In the genomic region with DNA sequence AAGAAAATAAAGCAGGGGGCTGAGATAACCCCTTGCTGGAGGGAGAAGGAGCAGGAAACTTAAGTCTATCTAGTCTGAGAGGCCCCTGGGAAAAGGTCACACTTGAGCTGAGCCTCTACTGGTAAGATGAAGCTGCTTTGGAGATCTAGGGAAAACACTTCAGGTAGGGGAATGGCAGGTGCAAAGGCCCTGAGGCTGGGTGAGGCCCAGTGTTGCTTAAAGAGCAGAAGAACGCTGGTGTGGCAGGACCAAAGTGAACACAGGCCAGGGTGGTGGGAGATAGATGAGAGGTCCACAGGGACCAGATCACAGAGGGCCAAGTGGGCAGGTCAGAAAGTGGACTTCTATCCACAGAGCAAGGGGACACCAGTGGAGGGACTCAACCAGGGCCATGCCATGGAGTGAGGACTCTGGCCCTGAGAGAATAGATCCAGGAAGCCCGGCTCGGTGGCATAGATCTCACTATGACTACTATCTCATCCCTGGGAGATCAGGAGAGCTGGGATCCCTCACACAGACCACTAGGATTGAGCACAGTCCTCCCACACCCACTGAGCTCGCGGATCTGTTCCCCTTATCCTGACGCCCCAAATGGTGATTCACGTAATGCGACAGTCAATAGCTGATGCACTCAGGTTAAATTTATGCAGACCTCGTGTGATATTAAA, we compare ENCODE assay signal across 25 cellular contexts.
"Had no signal": no experiment of that assay in that cellular context is flagged by ENCODE, and none has a peak within 500 bp of the region (broad histone marks: within the 10 kb centered on the region; RNA-seq: fewer than 3 reads in every experiment).

No MANE protein-coding gene starts in this region.

- H3K9me3 Mint-ChIP-seq: activated CD4-positive, alpha-beta memory T cell treated with anti-CD3 and anti-CD28 coated beads, Interleukin-2, amount 10 ng/mL, durations not matched to agents 7 days and 5 days; activated naive CD4-positive, alpha-beta T cell treated with anti-CD3 and anti-CD28 coated beads for 36 hours; activated T-helper 17 cell treated with anti-CD3 and anti-CD28 coated beads, Interleukin-2, amount 50 U/mL, for 72 hours had no signal

- ATAC-seq: activated CD4-positive, alpha-beta T cell treated with anti-CD3 and anti-CD28 coated beads for 36 hours; activated T-helper 17 cell treated with anti-CD3 and anti-CD28 coated beads, Interleukin-2, amount 50 U/mL, for 72 hours had no signal

- H3K9me2 ChIP-seq: SK-N-SH had no signal

- H3K4me2 ChIP-seq: SK-N-SH had no signal

- H3K27ac ChIP-seq: brain microvascular endothelial cell, cardiac muscle cell, SJCRH30, VCaP had no signal

- H3K27me3 Mint-ChIP-seq: activated CD4-positive, alpha-beta T cell treated with anti-CD3 and anti-CD28 coated beads for 36 hours; activated naive CD8-positive, alpha-beta T cell had no signal

- H3K36me3 ChIP-seq: brain microvascular endothelial cell, cardiac muscle cell, SJCRH30 had no signal

- H3K36me3 Mint-ChIP-seq: activated naive CD8-positive, alpha-beta T cell had no signal

- H3K4me3 ChIP-seq: cardiac muscle cell, SJCRH30 had no signal

- H3K27ac Mint-ChIP-seq: activated CD4-positive, alpha-beta memory T cell treated with anti-CD3 and anti-CD28 coated beads, Interleukin-2, amount 10 ng/mL, durations not matched to agents 7 days and 5 days; activated CD4-positive, alpha-beta T cell treated with anti-CD3 and anti-CD28 coated beads for 36 hours; activated naive CD4-positive, alpha-beta T cell treated with anti-CD3 and anti-CD28 coated beads for 36 hours; activated naive CD8-positive, alpha-beta T cell; activated T-helper 17 cell treated with anti-CD3 and anti-CD28 coated beads, Interleukin-2, amount 50 U/mL, for 72 hours had no signal

- DNase-seq: activated CD4-positive, alpha-beta memory T cell treated with anti-CD3 and anti-CD28 coated beads, Interleukin-2, amount 10 ng/mL, durations not matched to agents 7 days and 5 days; activated CD4-positive, alpha-beta T cell treated with anti-CD3 and anti-CD28 coated beads for 36 hours; activated CD4-positive, alpha-beta T cell treated with anti-CD3 and anti-CD28 coated beads, Interleukin-2, amount 50 U/mL, for 1 hour; activated gamma-delta T cell; activated naive CD4-positive, alpha-beta T cell treated with anti-CD3 and anti-CD28 coated beads for 36 hours; activated T-cell treated with anti-CD3 and anti-CD28 coated beads for 4 hours; activated T-cell treated with anti-CD3 and anti-CD28 coated beads, Interleukin-2, amount 50 U/mL, for 48 hours; brain microvascular endothelial cell; KBM-7; NCI-H1092; NCI-H2029; NCI-H2107; NCI-H2171 treated with DMSO at 0.1 percent for 48 hours; NCI-H345; NCI-H510A; NCI-H526 treated with DMSO at 0.1 percent for 48 hours; Right ventricle myocardium superior; RPMI8226; SK-N-SH; T-helper 1 cell had no signal

- H3K9me3 ChIP-seq: SJCRH30, SK-N-SH had no signal

- H3K27me3 ChIP-seq: brain microvascular endothelial cell, cardiac muscle cell, SJCRH30 had no signal

- H3K4me3 Mint-ChIP-seq: activated CD4-positive, alpha-beta memory T cell treated with anti-CD3 and anti-CD28 coated beads, Interleukin-2, amount 10 ng/mL, durations not matched to agents 7 days and 5 days; activated CD4-positive, alpha-beta T cell treated with anti-CD3 and anti-CD28 coated beads for 36 hours; activated naive CD4-positive, alpha-beta T cell treated with anti-CD3 and anti-CD28 coated beads for 36 hours; activated naive CD8-positive, alpha-beta T cell; activated T-helper 17 cell treated with anti-CD3 and anti-CD28 coated beads, Interleukin-2, amount 50 U/mL, for 72 hours had no signal

- H3K4me1 Mint-ChIP-seq: activated CD4-positive, alpha-beta memory T cell treated with anti-CD3 and anti-CD28 coated beads, Interleukin-2, amount 10 ng/mL, durations not matched to agents 7 days and 5 days; activated CD4-positive, alpha-beta T cell treated with anti-CD3 and anti-CD28 coated beads for 36 hours; activated T-helper 17 cell treated with anti-CD3 and anti-CD28 coated beads, Interleukin-2, amount 50 U/mL, for 72 hours had no signal
